7 cellular contexts compared by ENCODE assay signal in genomic region chr2:231714639-231715498, GRCh38.
A peak's percentile ranks its signal among the peaks of the same experiment; 100 is the strongest.
DNase-seq lines count a peak whose midpoint lies in the region; ATAC-seq and TF ChIP-seq lines count a peak whose summit lies in the region.

No MANE protein-coding gene starts in this region.

- in situ Hi-C loops in astrocyte of the cerebellum (cut with HindIII; ENCODE audit: low sequenced_read_pairs): no loop called here

- ATAC-seq in GM18502 (IDR thresholded peaks at IDR 0.05; ENCODE audit: poor library complexity, unreplicated experiment): no peak

- H3K4me3 ChIP-seq in NB4 (ENCODE audit: low read depth, low read length) (no peak overlapping the region), astrocyte of the cerebellum (ENCODE audit: low read depth, low read length) (no peak overlapping the region)

- no peak for TF ChIP-seq POLR2A in NB4 (IDR thresholded peaks at IDR 0.05; ENCODE audit: extremely low read depth, insufficient read length)

- DNase-seq in NB4 (ENCODE audit: low read depth): peak; percentile 87
- DNase-seq in T-helper 22 cell (ENCODE audit: low read depth): peak; percentile 56
- DNase-seq in astrocyte of the cerebellum (ENCODE audit: low read depth): no peak
- DNase-seq in iPS-NIHi7 (ENCODE audit: extremely low spot score): peak; percentile 82
- peak; percentile 91 for DNase-seq in stimulated activated CD4-positive, alpha-beta T cell treated with anti-CD3 and anti-CD28 coated beads, Interleukin-15, amount 100 ng/mL, for 24 hours

- TF ChIP-seq CTCF in GM12873 (IDR thresholded peaks at IDR 0.05; ENCODE audit: insufficient read depth, low read depth, low read length, missing control alignments) (peak; percentile 78), NB4 (IDR thresholded peaks at IDR 0.05; ENCODE audit: low read depth, low read length) (peak; percentile 79), astrocyte of the cerebellum (IDR thresholded peaks at IDR 0.05; ENCODE audit: low read depth, low read length, missing control alignments) (peak; percentile 82)
